In the genomic region with DNA sequence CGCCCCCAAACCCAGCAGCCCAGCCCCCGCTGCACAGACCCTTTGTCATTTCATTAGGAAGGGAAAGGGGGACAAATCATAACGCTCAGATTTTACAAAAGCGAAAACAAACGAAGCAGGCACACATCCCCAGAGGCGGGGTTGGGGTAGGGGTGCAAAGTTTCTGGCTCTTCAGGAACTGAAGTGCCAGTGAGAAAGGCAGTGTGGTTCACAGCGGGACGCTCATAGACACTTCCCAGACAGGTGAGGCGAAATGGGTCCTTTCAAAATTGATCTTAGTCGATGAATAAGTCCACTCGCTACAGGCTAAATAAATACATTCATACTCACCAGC, we compare ENCODE assay signal across 8 cellular contexts. TPM values are rescaled to one million over a fixed set of nuclear protein-coding genes. Genes with fewer than 3 reads are reported as not detected.
DNase-seq lines count a peak whose midpoint lies in the region; ATAC-seq lines count a peak whose summit lies in the region.

No MANE protein-coding gene starts in this region.

- H3K27ac Mint-ChIP-seq in central memory CD8-positive, alpha-beta T cell (ENCODE audit: low read depth), result peak overlapping the region; percentile 91
- H3K27ac Mint-ChIP-seq in natural killer cell treated with Interleukin-12 subunit alpha and Interleukin-12 subunit beta and Interleukin-15 and Interleukin-18, amount 100 ng/mL, for 72 hours, result peak overlapping the region; percentile 85 to 90

- H3K36me3 Mint-ChIP-seq in central memory CD8-positive, alpha-beta T cell (ENCODE audit: insufficient read depth), result peaks cover 11% of the 10 kb centered on the region
- no peaks in the 10 kb centered on the region for H3K36me3 Mint-ChIP-seq in natural killer cell treated with Interleukin-12 subunit alpha and Interleukin-12 subunit beta and Interleukin-15 and Interleukin-18, amount 100 ng/mL, for 72 hours

- peak overlapping the region; percentile 98 for H3K4me3 Mint-ChIP-seq in central memory CD8-positive, alpha-beta T cell
- peak overlapping the region; percentile 89 for H3K4me3 Mint-ChIP-seq in natural killer cell treated with Interleukin-12 subunit alpha and Interleukin-12 subunit beta and Interleukin-15 and Interleukin-18, amount 100 ng/mL, for 72 hours

- H3K9ac ChIP-seq in ES-I3 (ENCODE audit: low read depth, low read length), result peak overlapping the region; percentile 85

- peaks cover 9% of the 10 kb centered on the region for H3K4me1 ChIP-seq in ES-I3 (ENCODE audit: insufficient read depth, low read length)

- H3K9me3 Mint-ChIP-seq in central memory CD8-positive, alpha-beta T cell, result no peaks in the 10 kb centered on the region
- no peaks in the 10 kb centered on the region for H3K9me3 Mint-ChIP-seq in natural killer cell treated with Interleukin-12 subunit alpha and Interleukin-12 subunit beta and Interleukin-15 and Interleukin-18, amount 100 ng/mL, for 72 hours

- no peaks in the 10 kb centered on the region for H3K36me3 ChIP-seq in ES-I3 (ENCODE audit: insufficient read depth, low read length)

- intact Hi-C loops in posterior cingulate gyrus (cut with DNase I), result no loop called here

- no peaks in the 10 kb centered on the region for H3K27me3 Mint-ChIP-seq in central memory CD8-positive, alpha-beta T cell
- peaks cover 0 to 4% of the 10 kb centered on the region in 2 donors for H3K27me3 Mint-ChIP-seq in natural killer cell treated with Interleukin-12 subunit alpha and Interleukin-12 subunit beta and Interleukin-15 and Interleukin-18, amount 100 ng/mL, for 72 hours

- no peaks in the 10 kb centered on the region for H3K9me3 ChIP-seq in ES-I3 (ENCODE audit: control insufficient read depth, insufficient read depth, low read length)

- peaks cover 31% of the 10 kb centered on the region for H3K4me1 Mint-ChIP-seq in central memory CD8-positive, alpha-beta T cell
- H3K4me1 Mint-ChIP-seq in natural killer cell treated with Interleukin-12 subunit alpha and Interleukin-12 subunit beta and Interleukin-15 and Interleukin-18, amount 100 ng/mL, for 72 hours (ENCODE audit: low read depth in 2 of 2), result peaks cover 15 to 28% of the 10 kb centered on the region in 2 donors

- ATAC-seq in GM21529 (IDR thresholded peaks at IDR 0.05; ENCODE audit: unreplicated experiment), result peak; percentile 4
- ATAC-seq in central memory CD8-positive, alpha-beta T cell (replicated peaks; ENCODE audit: extremely low read depth, poor library complexity, severe bottlenecking), result no peak
- ATAC-seq in natural killer cell treated with Interleukin-12 subunit alpha and Interleukin-12 subunit beta and Interleukin-15 and Interleukin-18, amount 100 ng/mL, for 72 hours, result peak in 1 of 2 donors; percentile 17

- peak; percentile 70 for DNase-seq in NCI-H1092 (lab: John Stamatoyannopoulos, UW)
- no peak for DNase-seq in central memory CD8-positive, alpha-beta T cell (ENCODE audit: low spot score in 2 of 2)
- DNase-seq in natural killer cell treated with Interleukin-12 subunit alpha and Interleukin-12 subunit beta and Interleukin-15 and Interleukin-18, amount 100 ng/mL, for 72 hours (ENCODE audit: low spot score), result no peak
- no peak for DNase-seq in NCI-H226
- no peak for DNase-seq in posterior cingulate gyrus
- DNase-seq in HuH-7.5 (ENCODE audit: low spot score), result no peak

RNA-seq across cellular contexts. Expression of a gene that starts 1.2 kb away (rescaled TPM):
- total RNA-seq in natural killer cell treated with Interleukin-12 subunit alpha and Interleukin-12 subunit beta and Interleukin-15 and Interleukin-18, amount 100 ng/mL, for 72 hours, result 10 to 100 TPM; 13.3 to 15.5 TPM
